ENCODE assay signal across 12 cellular contexts in genomic region chr6:154319231-154319858, GRCh38. TPM values are rescaled to one million over a fixed set of nuclear protein-coding genes. Genes with fewer than 3 reads are reported as not detected.
DNase-seq lines count a peak whose midpoint lies in the region; ATAC-seq, FAIRE-seq and TF ChIP-seq lines count a peak whose summit lies in the region.
"Had no signal": no experiment of that assay in that cellular context is flagged by ENCODE, and none has a peak within 500 bp of the region (broad histone marks: within the 10 kb centered on the region; RNA-seq: fewer than 3 reads in every experiment).

No MANE protein-coding gene starts in this region.

- no peak for TF ChIP-seq POLR2A in H54 (IDR thresholded peaks at IDR 0.05; ENCODE audit: low read depth, low read length)

- FAIRE-seq in H54 (lab: Jason Lieb, UNC): no peak

- intact Hi-C loops in Right ventricle myocardium inferior (cut with DNase I): no loop called here

- DNase-seq in AG20443 (ENCODE audit: low spot score) (peak; percentile 15), H4 (ENCODE audit: low spot score) (peak; percentile 66), RPMI7951 (ENCODE audit: low read depth) (peak; percentile 64), left kidney (ENCODE audit: low read depth, low spot score) (peak; percentile 91), AML-193 (lab: John Stamatoyannopoulos, UW) (no peak), Right ventricle myocardium inferior (ENCODE audit: missing footprints) (no peak), occipital lobe (lab: John Stamatoyannopoulos, UW) (no peak), H54 (ENCODE audit: insufficient read length, low spot score) (no peak)
- DNase-seq: activated naive CD4-positive, alpha-beta T cell treated with anti-CD3 and anti-CD28 coated beads, Interleukin-2, amount 50 U/mL, for 16 hours; DND-41; sigmoid colon; transverse colon had no signal

- no peak for ATAC-seq in Right ventricle myocardium inferior

RNA-seq across cellular contexts. Expression of gene IPCEF1, which starts 37.3 kb away (rescaled TPM):
- 0.54 and 1.1 TPM in 2 replicates for total RNA-seq in H4 (2014; rRNA removed; shearing (Covaris generic))
- total RNA-seq in RPMI7951 (2014; rRNA removed; shearing (Covaris generic)): under 0.01 and 0.59 TPM in 2 replicates
- total RNA-seq in Right ventricle myocardium inferior (2.0 TPM), occipital lobe (29.5 TPM)

Comparison
In these comparisons a context has a peak if more than half of its experiments do, and no peak if none do; other contexts are left out.
1. DNase-seq: peak in AG20443 (single experiment), H4 (single experiment), RPMI7951 (single experiment) and left kidney (single experiment); none in AML-193 (0 of 2), Right ventricle myocardium inferior (single experiment), occipital lobe (single experiment) and H54 (single experiment).
2. RNA of gene IPCEF1, which starts 37.3 kb away (total RNA-seq): 29.5 TPM in occipital lobe (single experiment); 2.0 TPM in Right ventricle myocardium inferior (single experiment), 0.54 to 1.1 TPM in H4 and under 0.01 to 0.59 TPM in RPMI7951; every median in the first group is over 10 times any median in the second.